12 cellular contexts compared by ENCODE assay signal in genomic region chr5:169641253-169641652, GRCh38. TPM values are rescaled to one million over a fixed set of nuclear protein-coding genes. Genes with fewer than 3 reads are reported as not detected.
DNase-seq lines count a peak whose midpoint lies in the region; TF ChIP-seq lines count a peak whose summit lies in the region.
"Had no signal": no experiment of that assay in that cellular context is flagged by ENCODE, and none has a peak within 500 bp of the region (broad histone marks: within the 10 kb centered on the region; RNA-seq: fewer than 3 reads in every experiment).

No MANE protein-coding gene starts in this region.

- TF ChIP-seq CTCF in SK-N-SH (IDR thresholded peaks at IDR 0.05) (no peak), fibroblast of mammary gland (conservative IDR thresholded peaks at IDR 0.05; ENCODE audit: control insufficient read depth, insufficient read depth, low read depth, low read length) (no peak), neural progenitor cell (IDR thresholded peaks at IDR 0.05) (no peak)

- H3K4me1 ChIP-seq in GM23248 (ENCODE audit: insufficient read depth) (no peaks in the 10 kb centered on the region), SK-N-SH (ENCODE audit: control insufficient read depth in 1 of 2, insufficient read depth in 2 of 2, low read depth in 1 of 2, low read length in 1 of 2) (no peaks in the 10 kb centered on the region), neural progenitor cell (peaks cover 15% of the 10 kb centered on the region), Karpas-422 (ENCODE audit: low read length) (peaks cover 20% of the 10 kb centered on the region)

- H2AFZ ChIP-seq in GM23248 (no peak overlapping the region), SK-N-SH (ENCODE audit: low read depth) (no peak overlapping the region), neural progenitor cell (replicated peaks) (no peak overlapping the region), Karpas-422 (ENCODE audit: low read length) (no peak overlapping the region)

- H3K4me3 ChIP-seq in GM23248, result no peak overlapping the region
- no peak overlapping the region for H3K4me3 ChIP-seq in SK-N-SH (ENCODE audit: low read depth in 2 of 2, low read length in 1 of 2)
- H3K4me3 ChIP-seq in fibroblast of mammary gland (ENCODE audit: control insufficient read depth, low read depth, low read length), result no peak overlapping the region
- H3K4me3 ChIP-seq in neural progenitor cell, result no peak overlapping the region
- no peak overlapping the region for H3K4me3 ChIP-seq in Karpas-422 (ENCODE audit: low read length)
- H3K4me3 ChIP-seq: left ventricle myocardium inferior, tibial artery had no signal

- H3K9me3 Mint-ChIP-seq in neural progenitor cell, result peaks cover 6% of the 10 kb centered on the region

- no peaks in the 10 kb centered on the region for H3K79me2 ChIP-seq in GM23248 (ENCODE audit: insufficient read depth)
- H3K79me2 ChIP-seq in SK-N-SH (ENCODE audit: insufficient read depth), result no peaks in the 10 kb centered on the region
- no peaks in the 10 kb centered on the region for H3K79me2 ChIP-seq in neural progenitor cell (ENCODE audit: low read depth)
- H3K79me2 ChIP-seq in Karpas-422 (ENCODE audit: low read length), result peaks cover 91% of the 10 kb centered on the region

- H3F3A ChIP-seq in GM23248 (ENCODE audit: insufficient read depth) (no peaks in the 10 kb centered on the region), SK-N-SH (replicated peaks; ENCODE audit: insufficient read depth) (no peaks in the 10 kb centered on the region), neural progenitor cell (ENCODE audit: low read depth) (no peaks in the 10 kb centered on the region)

- peaks cover 3% of the 10 kb centered on the region for H3K4me1 Mint-ChIP-seq in neural progenitor cell

- H3K27me3 ChIP-seq in GM23248 (replicated peaks; ENCODE audit: insufficient read depth) (no peaks in the 10 kb centered on the region), SK-N-SH (ENCODE audit: insufficient read depth) (no peaks in the 10 kb centered on the region), neural progenitor cell (peaks cover 23% of the 10 kb centered on the region), Karpas-422 (ENCODE audit: low read length) (no peaks in the 10 kb centered on the region)

- no peak for TF ChIP-seq EP300 in SK-N-SH (IDR thresholded peaks at IDR 0.05; ENCODE audit: borderline replicate concordance in 1 of 2, low read depth in 1 of 2, low read length in 1 of 2)

- H3K36me3 ChIP-seq in GM23248 (ENCODE audit: low read depth) (no peaks in the 10 kb centered on the region), SK-N-SH (replicated peaks in 1 of 2; ENCODE audit: control insufficient read depth in 1 of 2, insufficient read depth in 2 of 2, low read length in 1 of 2) (no peaks in the 10 kb centered on the region), neural progenitor cell (no peaks in the 10 kb centered on the region), Karpas-422 (ENCODE audit: insufficient read depth, low read length) (peaks cover 50% of the 10 kb centered on the region)
- H3K36me3 ChIP-seq: left ventricle myocardium inferior, tibial artery had no signal

- DNase-seq in GM23248 (peak; percentile 68), SK-N-SH (no peak), fibroblast of mammary gland (ENCODE audit: low read depth) (peak; percentile 23), neural progenitor cell (ENCODE audit: low spot score) (peak; percentile 27), OCI-M2 (lab: John Stamatoyannopoulos, UW; ENCODE audit: unreplicated experiment) (no peak), Karpas-422 (no peak), activated gamma-delta T cell treated with Interleukin-2 at 50 U/mL for 16 hours (no peak)
- DNase-seq: activated CD8-positive, alpha-beta memory T cell treated with anti-CD3 and anti-CD28 coated beads, Interleukin-2, amount 10 ng/mL, durations not matched to agents 7 days and 5 days; amniotic stem cell; left ventricle myocardium inferior; NCI-H446 treated with DMSO at 0.1 percent for 48 hours; tibial artery had no signal

- POLR2A ChIA-PET in SK-N-SH (lab: Yijun Ruan, JAX), result no interaction called here

- H3K27me3 Mint-ChIP-seq in neural progenitor cell (ENCODE audit: insufficient read depth, low read depth), result peaks cover 15% of the 10 kb centered on the region
- H3K27me3 Mint-ChIP-seq: activated CD8-positive, alpha-beta memory T cell treated with anti-CD3 and anti-CD28 coated beads, Interleukin-2, amount 10 ng/mL, durations not matched to agents 7 days and 5 days had no signal

- H3K9me3 ChIP-seq in GM23248 (ENCODE audit: low read depth), result no peaks in the 10 kb centered on the region
- H3K9me3 ChIP-seq in SK-N-SH, result no peaks in the 10 kb centered on the region
- no peaks in the 10 kb centered on the region for H3K9me3 ChIP-seq in neural progenitor cell (ENCODE audit: low read depth)
- H3K9me3 ChIP-seq in Karpas-422 (ENCODE audit: low read length), result peaks cover 11% of the 10 kb centered on the region

- H3K4me2 ChIP-seq in GM23248 (ENCODE audit: unreplicated experiment) (no peak overlapping the region), SK-N-SH (no peak overlapping the region), neural progenitor cell (no peak overlapping the region), Karpas-422 (ENCODE audit: low read depth, low read length, poor library complexity, severe bottlenecking) (no peak overlapping the region)

- H3K9ac ChIP-seq in GM23248 (no peak overlapping the region), SK-N-SH (no peak overlapping the region), neural progenitor cell (no peak overlapping the region), Karpas-422 (ENCODE audit: low read length) (no peak overlapping the region)

- H3K9me2 ChIP-seq in GM23248 (ENCODE audit: insufficient read depth), result no peaks in the 10 kb centered on the region
- no peaks in the 10 kb centered on the region for H3K9me2 ChIP-seq in SK-N-SH
- H3K9me2 ChIP-seq in Karpas-422 (replicated peaks; ENCODE audit: insufficient read depth, low read length), result no peaks in the 10 kb centered on the region

- H3K27ac ChIP-seq in GM23248 (no peak overlapping the region), SK-N-SH (ENCODE audit: low read depth in 2 of 2, low read length in 1 of 2) (no peak overlapping the region), neural progenitor cell (no peak overlapping the region), Karpas-422 (ENCODE audit: low read length) (no peak overlapping the region)
- H3K27ac ChIP-seq: left ventricle myocardium inferior, tibial artery had no signal

- no peak overlapping the region for H3K4me3 Mint-ChIP-seq in neural progenitor cell
- H3K4me3 Mint-ChIP-seq: activated CD8-positive, alpha-beta memory T cell treated with anti-CD3 and anti-CD28 coated beads, Interleukin-2, amount 10 ng/mL, durations not matched to agents 7 days and 5 days had no signal

- H3K36me3 Mint-ChIP-seq in neural progenitor cell, result no peaks in the 10 kb centered on the region

- 13 to 16% methylated on average over 6 of the region's 6 CpGs for WGBS in GM23248 (ENCODE audit: low coverage in 1 of 2, low lambda C conversion rate in 2 of 2, missing lambda C conversion rate in 2 of 2), 2 experiments
- WGBS in SK-N-SH (ENCODE audit: low lambda C conversion rate), result 51% methylated on average over 6 of the region's 6 CpGs

- in situ Hi-C loops in GM23248 (cut with MboI), result no loop called here

- no peak for TF ChIP-seq RAD21 in SK-N-SH (IDR thresholded peaks at IDR 0.05; ENCODE audit: low read length)

- H4K20me1 ChIP-seq in GM23248 (ENCODE audit: insufficient read depth) (no peaks in the 10 kb centered on the region), SK-N-SH (ENCODE audit: insufficient read depth) (no peaks in the 10 kb centered on the region), neural progenitor cell (ENCODE audit: low read depth) (no peaks in the 10 kb centered on the region), Karpas-422 (ENCODE audit: insufficient read depth, low read depth, low read length) (peaks cover 48% of the 10 kb centered on the region)

- H3K27ac Mint-ChIP-seq in neural progenitor cell, result no peak overlapping the region
- H3K27ac Mint-ChIP-seq: activated CD8-positive, alpha-beta memory T cell treated with anti-CD3 and anti-CD28 coated beads, Interleukin-2, amount 10 ng/mL, durations not matched to agents 7 days and 5 days had no signal

- CTCF ChIA-PET in SK-N-SH (lab: Yijun Ruan, JAX), result no interaction called here

RNA-seq across cellular contexts. Expression of gene DOCK2, which starts 4.2 kb away (rescaled TPM):
- total RNA-seq in GM23248 (2014; rRNA removed; shearing (Covaris generic)), result 10.4 and 12.1 TPM in 2 replicates
- polyA plus RNA-seq in GM23248 (2016; fragmentation: Nextera tagmentation; extraction: Ambion mirVana) (5.4 and 6.5 TPM in 2 replicates), SK-N-SH (2012; rRNA removed) (3.8 and 5.2 TPM in 2 replicates)
- 5.2 and 5.4 TPM in 2 replicates for polyA plus RNA-seq in SK-N-SH (2012; cell fraction: cytosol; rRNA removed)
- polyA plus RNA-seq in SK-N-SH (2012; cell fraction: nucleus; rRNA removed), result 5.7 and 7.1 TPM in 2 replicates
- 1.1 and 1.7 TPM in 2 replicates for total RNA-seq in neural progenitor cell (ENCODE audit: low replicate concordance)
- total RNA-seq in Karpas-422 (2014; rRNA removed; shearing (Covaris generic); ENCODE audit: low replicate concordance), result 199 and 255 TPM in 2 replicates

RNA-seq across cellular contexts. Expression of gene SPDL1, which starts 57.7 kb away (rescaled TPM):
- 123 and 215 TPM in 2 replicates for total RNA-seq in GM23248 (2014; rRNA removed; shearing (Covaris generic))
- polyA plus RNA-seq in GM23248 (2016; fragmentation: Nextera tagmentation; extraction: Ambion mirVana), result 177 TPM in 2 replicates
- polyA plus RNA-seq in SK-N-SH (2012; rRNA removed), result 45.1 and 63.3 TPM in 2 replicates
- polyA plus RNA-seq in SK-N-SH (2012; cell fraction: cytosol; rRNA removed), result 61.5 and 78.9 TPM in 2 replicates
- 43.9 and 111 TPM in 2 replicates for polyA plus RNA-seq in SK-N-SH (2012; cell fraction: nucleus; rRNA removed)
- total RNA-seq in neural progenitor cell (ENCODE audit: low replicate concordance), result 91.4 and 151 TPM in 2 replicates
- 20.9 and 28.3 TPM in 2 replicates for total RNA-seq in Karpas-422 (2014; rRNA removed; shearing (Covaris generic); ENCODE audit: low replicate concordance)

Comparison
In these comparisons a context has a peak if more than half of its experiments do, and no peak if none do; other contexts are left out.
1. DNase-seq: peak in GM23248 (single experiment), fibroblast of mammary gland (single experiment) and neural progenitor cell (single experiment); none in SK-N-SH (single experiment), OCI-M2 (single experiment), Karpas-422 (single experiment) and activated gamma-delta T cell treated with Interleukin-2 at 50 U/mL for 16 hours (single experiment).
2. RNA of gene DOCK2, which starts 4.2 kb away (total RNA-seq): 199 to 255 TPM in Karpas-422; 10.4 to 12.1 TPM in GM23248 and 1.1 to 1.7 TPM in neural progenitor cell; every median in the first group is over 10 times any median in the second.